16 cellular contexts compared by ENCODE assay signal in genomic region chr3:32371466-32372212, GRCh38. TPM values are rescaled to one million over a fixed set of nuclear protein-coding genes. Genes with fewer than 3 reads are reported as not detected.
DNase-seq lines count a peak whose midpoint lies in the region; ATAC-seq and TF ChIP-seq lines count a peak whose summit lies in the region.
"Had no signal": no experiment of that assay in that cellular context is flagged by ENCODE, and none has a peak within 500 bp of the region (broad histone marks: within the 10 kb centered on the region; RNA-seq: fewer than 3 reads in every experiment).

No MANE protein-coding gene starts in this region.

- H3K27me3 ChIP-seq in BLaER1 treated with 17β-estradiol and CSF1 and Interleukin-3, amounts not matched to agents 10 nM and 100 nM = peaks cover 9 to 32% (median 28%) of the 10 kb centered on the region in 11 experiments; a peak in 11 of 22 replicates
- H3K27me3 ChIP-seq: heart right ventricle, suprapubic skin had no signal

- no peak for DNase-seq in activated B cell treated with CpG ODN at 0.5 μM for 24 hours
- peak; percentile 6 for DNase-seq in effector CD4-positive, alpha-beta T cell
- DNase-seq in stimulated activated CD4-positive, alpha-beta T cell treated with anti-CD3 and anti-CD28 coated beads, Interleukin-4, amount 100 ng/mL, for 24 hours = no peak
- no peak for DNase-seq in activated CD8-positive, alpha-beta memory T cell treated with anti-CD3 and anti-CD28 coated beads, Interleukin-2, amount 50 U/mL, for 48 hours
- DNase-seq: endodermal cell; heart right ventricle; islet precursor cell; mesendoderm; MV-4-11; SK-N-SH; stimulated activated CD4-positive, alpha-beta T cell treated with anti-CD3 and anti-CD28 coated beads, Interleukin-12 subunit alpha, Interleukin-12 subunit beta, amount 100 ng/mL, for 4 hours had no signal

- ATAC-seq in GM18868 (IDR thresholded peaks at IDR 0.05; ENCODE audit: unreplicated experiment) = peak; percentile 36
- ATAC-seq in activated B cell treated with CpG ODN at 0.5 μM for 24 hours (ENCODE audit: low read depth) = peak; percentile 59
- no peak for ATAC-seq in HG03139 (IDR thresholded peaks at IDR 0.05; ENCODE audit: unreplicated experiment)
- no peak for ATAC-seq in HG02571 (IDR thresholded peaks at IDR 0.05; ENCODE audit: unreplicated experiment)
- ATAC-seq: heart right ventricle had no signal

- H3K27ac ChIP-seq in BLaER1 treated with 17β-estradiol and CSF1 and Interleukin-3, amounts not matched to agents 10 nM and 100 nM = peak overlapping the region; percentile 53 to 94 (median 86); a peak in 21 of 22 replicates
- H3K27ac ChIP-seq: heart right ventricle, suprapubic skin had no signal

- H4K20me1 ChIP-seq in BLaER1 treated with 17β-estradiol and CSF1 and Interleukin-3, amounts not matched to agents 10 nM and 100 nM = peaks cover 0 to 54% (median 43%) of the 10 kb centered on the region in 11 experiments; a peak in 18 of 22 replicates

- peaks cover 8% of the 10 kb centered on the region for H3K27me3 Mint-ChIP-seq in activated B cell treated with CpG ODN at 0.5 μM for 24 hours

- no peaks in the 10 kb centered on the region for H3K9me3 Mint-ChIP-seq in activated B cell treated with CpG ODN at 0.5 μM for 24 hours
- H3K9me3 Mint-ChIP-seq: endodermal cell had no signal

- peaks cover 31% of the 10 kb centered on the region for H3K4me1 Mint-ChIP-seq in activated B cell treated with CpG ODN at 0.5 μM for 24 hours

- CTCF ChIA-PET in activated B cell treated with CpG ODN at 0.5 μM for 24 hours (lab: Charles Lee) = interaction anchor here (0.7 to 9.5 kb wide), 5 partner anchors 43 to 195 kb away, joined by 3 to 174 read pairs (median 3); no protein-coding TSS in a partner anchor

- intact Hi-C loops in activated B cell treated with CpG ODN at 0.5 μM for 24 hours (cut with micrococcal nuclease) = no loop called here

- no peaks in the 10 kb centered on the region for H3K36me3 Mint-ChIP-seq in activated B cell treated with CpG ODN at 0.5 μM for 24 hours (ENCODE audit: low read depth)

- peak overlapping the region; percentile 1 for H3K4me3 Mint-ChIP-seq in activated B cell treated with CpG ODN at 0.5 μM for 24 hours
- H3K4me3 Mint-ChIP-seq: endodermal cell had no signal

- H3K36me3 ChIP-seq in BLaER1 treated with 17β-estradiol and CSF1 and Interleukin-3, amounts not matched to agents 10 nM and 100 nM = peaks cover 0 to 11% (median 0%) of the 10 kb centered on the region in 11 experiments; a peak in 4 of 22 replicates
- H3K36me3 ChIP-seq: suprapubic skin had no signal

- peak overlapping the region in 9 of 11 experiments; percentile 39 to 87 (median 78); a peak in 16 of 22 replicates for H3K9ac ChIP-seq in BLaER1 treated with 17β-estradiol and CSF1 and Interleukin-3, amounts not matched to agents 10 nM and 100 nM
- H3K9ac ChIP-seq: SK-N-SH had no signal

- H3K4me2 ChIP-seq in BLaER1 treated with 17β-estradiol and CSF1 and Interleukin-3, amounts not matched to agents 10 nM and 100 nM = peak overlapping the region; percentile 66 to 97 (median 87)
- H3K4me2 ChIP-seq: SK-N-SH had no signal

- H3K4me3 ChIP-seq in BLaER1 treated with 17β-estradiol and CSF1 and Interleukin-3, amounts not matched to agents 10 nM and 100 nM = peak overlapping the region in 8 of 10 experiments; percentile 5 to 63 (median 60); a peak in 12 of 20 replicates
- H3K4me3 ChIP-seq: heart right ventricle, suprapubic skin had no signal

- H3K27ac Mint-ChIP-seq in activated B cell treated with CpG ODN at 0.5 μM for 24 hours = peak overlapping the region; percentile 47
- H3K27ac Mint-ChIP-seq: endodermal cell had no signal

- H3K9me3 ChIP-seq in BLaER1 treated with 17β-estradiol and CSF1 and Interleukin-3, amounts not matched to agents 10 nM and 100 nM (replicated peaks in 1 of 11) = no peaks in the 10 kb centered on the region
- H3K9me3 ChIP-seq: heart right ventricle, SK-N-SH, suprapubic skin had no signal

- POLR2A ChIA-PET in activated B cell treated with CpG ODN at 0.5 μM for 24 hours (lab: Charles Lee) = interaction anchor here (0.6 to 1.6 kb wide), 5 partner anchors 20 to 198 kb away, joined by 3 to 14 read pairs (median 4); partner anchors contain the start of gene CMTM7

- peaks cover 80 to 98% (median 91%) of the 10 kb centered on the region in 10 experiments for H3K4me1 ChIP-seq in BLaER1 treated with 17β-estradiol and CSF1 and Interleukin-3, amounts not matched to agents 10 nM and 100 nM
- H3K4me1 ChIP-seq: suprapubic skin had no signal

- TF ChIP-seq CTCF in activated B cell treated with CpG ODN at 0.5 μM for 24 hours (IDR thresholded peaks at IDR 0.05) = no peak

RNA-seq across cellular contexts. Expression of gene CMTM7, which starts 20.0 kb away (rescaled TPM):
- total RNA-seq in activated B cell treated with CpG ODN at 0.5 μM for 24 hours = 70.5 and 82.1 TPM in 2 replicates

Comparison
In these comparisons a context has a peak if more than half of its experiments do, and no peak if none do; other contexts are left out.
1. ATAC-seq: peak in GM18868 (single experiment) and activated B cell treated with CpG ODN at 0.5 μM for 24 hours (single experiment); none in HG03139 (single experiment) and HG02571 (single experiment).